ENCODE assay signal across 9 cellular contexts in genomic region chr1:27727126-27727525, GRCh38. TPM values are rescaled to one million over a fixed set of nuclear protein-coding genes. Genes with fewer than 3 reads are reported as not detected.
DNase-seq lines count a peak whose midpoint lies in the region; ATAC-seq and TF ChIP-seq lines count a peak whose summit lies in the region.
"Had no signal": no experiment of that assay in that cellular context is flagged by ENCODE, and none has a peak within 500 bp of the region (broad histone marks: within the 10 kb centered on the region; RNA-seq: fewer than 3 reads in every experiment).

No MANE protein-coding gene starts in this region.

- H3K79me2 ChIP-seq in ACC112 (ENCODE audit: control insufficient read depth, insufficient read depth, low read length, unreplicated experiment) (peaks cover 12% of the 10 kb centered on the region), H9 (ENCODE audit: insufficient read depth, low read length) (no peaks in the 10 kb centered on the region)

- H3K4ac ChIP-seq in H9 (ENCODE audit: low read depth, low read length), result no peak overlapping the region

- H3K79me1 ChIP-seq in H9 (ENCODE audit: insufficient read depth, low read depth, low read length, poor library complexity, severe bottlenecking), result no peaks in the 10 kb centered on the region

- peak overlapping the region; percentile 95 for H3K4me2 ChIP-seq in H9 (ENCODE audit: insufficient read depth, insufficient read length, low read length)

- no peak overlapping the region for H2BK12ac ChIP-seq in H9 (ENCODE audit: insufficient read length, low read depth, low read length)

- no peak overlapping the region for H3T11ph ChIP-seq in H9 (ENCODE audit: low read length)

- no peak for DNase-seq in H9
- DNase-seq in activated CD4-positive, alpha-beta memory T cell treated with anti-CD3 and anti-CD28 coated beads for 36 hours, result no peak
- DNase-seq in iris pigment epithelial cell (ENCODE audit: low read depth), result peak; percentile 59
- DNase-seq in H4 (ENCODE audit: low spot score), result no peak
- no peak for DNase-seq in GM10248 (ENCODE audit: extremely low spot score)

- no peak overlapping the region for H4K91ac ChIP-seq in H9 (ENCODE audit: insufficient read length, low read depth, low read length)

- H2AFZ ChIP-seq in ACC112 (ENCODE audit: low read length, unreplicated experiment) (no peak overlapping the region), H9 (ENCODE audit: low read length) (no peak overlapping the region)

- no peak overlapping the region for H2BK15ac ChIP-seq in H9 (ENCODE audit: low read depth, low read length)

- no peak overlapping the region for H2BK5ac ChIP-seq in H9 (ENCODE audit: insufficient read length, low read length)

- H3K9me3 Mint-ChIP-seq in H9, result no peaks in the 10 kb centered on the region; a peak in 1 of 5 replicates
- no peaks in the 10 kb centered on the region for H3K9me3 Mint-ChIP-seq in activated CD4-positive, alpha-beta memory T cell treated with anti-CD3 and anti-CD28 coated beads for 36 hours

- H3K27ac ChIP-seq in ACC112 (ENCODE audit: low read depth, low read length) (0 out of 2 replicates have a peak overlapping the region, but pooled peaks have one; percentile 62), H9 (ENCODE audit: insufficient read length, low read depth, low read length) (no peak overlapping the region)

- H3K4me3 Mint-ChIP-seq in H9, result peak overlapping the region in 1 of 2 experiments; percentile 87; a peak in 3 of 5 replicates
- peak overlapping the region; percentile 80 for H3K4me3 Mint-ChIP-seq in activated CD4-positive, alpha-beta memory T cell treated with anti-CD3 and anti-CD28 coated beads for 36 hours

- no peak overlapping the region for H3K23ac ChIP-seq in H9 (ENCODE audit: insufficient read length, low read depth, low read length)

- H4K8ac ChIP-seq in H9 (replicated peaks; ENCODE audit: insufficient read length, low read depth, low read length), result no peak overlapping the region

- H3K27me3 ChIP-seq in ACC112 (ENCODE audit: insufficient read depth, low read length), result no peaks in the 10 kb centered on the region
- H3K27me3 ChIP-seq in H9 (ENCODE audit: insufficient read depth, low read length), result no peaks in the 10 kb centered on the region
- H3K27me3 ChIP-seq: neutrophil had no signal

- POLR2A ChIA-PET in activated CD4-positive, alpha-beta memory T cell treated with anti-CD3 and anti-CD28 coated beads for 36 hours (lab: Charles Lee), result no interaction called here
- POLR2A ChIA-PET in GM10248 (lab: Yijun Ruan, JAX), result no interaction called here

- H3K27ac Mint-ChIP-seq in H9, result no peak overlapping the region
- no peak overlapping the region for H3K27ac Mint-ChIP-seq in activated CD4-positive, alpha-beta memory T cell treated with anti-CD3 and anti-CD28 coated beads for 36 hours

- H3K4me1 Mint-ChIP-seq in H9, result peaks cover 9 to 12% of the 10 kb centered on the region in 2 experiments
- H3K4me1 Mint-ChIP-seq in activated CD4-positive, alpha-beta memory T cell treated with anti-CD3 and anti-CD28 coated beads for 36 hours (ENCODE audit: low read depth), result peaks cover 16% of the 10 kb centered on the region

- peaks cover 8% of the 10 kb centered on the region for H3K27me3 Mint-ChIP-seq in H9 (ENCODE audit: low read depth)
- H3K27me3 Mint-ChIP-seq in activated CD4-positive, alpha-beta memory T cell treated with anti-CD3 and anti-CD28 coated beads for 36 hours, result no peaks in the 10 kb centered on the region

- no peaks in the 10 kb centered on the region for H4K20me1 ChIP-seq in H9 (ENCODE audit: control insufficient read depth, insufficient read depth, insufficient read length)

- peaks cover 1 to 18% (median 18%) of the 10 kb centered on the region in 3 experiments; a peak in 6 of 7 replicates for H3K36me3 Mint-ChIP-seq in H9 (ENCODE audit: insufficient read depth in 1 of 3, low read depth in 3 of 3)
- H3K36me3 Mint-ChIP-seq in activated CD4-positive, alpha-beta memory T cell treated with anti-CD3 and anti-CD28 coated beads for 36 hours, result peaks cover 12% of the 10 kb centered on the region

- peaks cover 14% of the 10 kb centered on the region for H3K4me1 ChIP-seq in ACC112 (ENCODE audit: control insufficient read depth, insufficient read depth, low read length, unreplicated experiment)
- H3K4me1 ChIP-seq in H9 (ENCODE audit: insufficient read depth, low read length), result no peaks in the 10 kb centered on the region

- no peak overlapping the region for H3K18ac ChIP-seq in H9 (ENCODE audit: insufficient read length, low read depth, low read length)

- H3K4me3 ChIP-seq in ACC112 (ENCODE audit: low read depth, low read length), result peak overlapping the region; percentile 88

- TF ChIP-seq CTCF in H9 (conservative IDR thresholded peaks at IDR 0.05), result no peak
- no peak for TF ChIP-seq CTCF in GM10248 (IDR thresholded peaks at IDR 0.05; ENCODE audit: control extremely low read depth, extremely low read depth, low read depth, missing control alignments)

- WGBS in H9 (ENCODE audit: extremely low coverage, insufficient read length, low lambda C conversion rate), result no CpG with 5 or more reads among the region's 3 CpGs

- peaks cover 6% of the 10 kb centered on the region for H3K23me2 ChIP-seq in H9 (ENCODE audit: insufficient read length, low read depth, low read length, poor library complexity, severe bottlenecking)

- CTCF ChIA-PET in activated CD4-positive, alpha-beta memory T cell treated with anti-CD3 and anti-CD28 coated beads for 36 hours (lab: Charles Lee), result interaction anchor here (0.9 to 3.9 kb wide), 2 partner anchors 57 to 102 kb away, joined by 3 to 39 read pairs; no protein-coding TSS in a partner anchor
- CTCF ChIA-PET in GM10248 (lab: Yijun Ruan, JAX), result interaction anchor here (1.9 kb wide), 1 partner anchor 11 kb away, joined by 4 read pairs; no protein-coding TSS in a partner anchor

- H3K9me3 ChIP-seq in H9 (ENCODE audit: control insufficient read depth, low read depth, low read length), result no peaks in the 10 kb centered on the region
- H3K9me3 ChIP-seq: neutrophil had no signal

- no peak overlapping the region for H4K5ac ChIP-seq in H9 (ENCODE audit: insufficient read length, low read depth, low read length)

- H3K56ac ChIP-seq in H9 (ENCODE audit: insufficient read length, low read depth, low read length), result no peak overlapping the region

- H3K9ac ChIP-seq in H9 (ENCODE audit: extremely low read depth, insufficient read length, low read length), result no peak overlapping the region

- intact Hi-C loops in activated CD4-positive, alpha-beta memory T cell treated with anti-CD3 and anti-CD28 coated beads for 36 hours (cut with micrococcal nuclease), result loop anchor here (10.0 kb wide), 1 partner anchor 108 kb away; the partner anchor contains the start of gene PPP1R8

- no peak overlapping the region for H2AK5ac ChIP-seq in H9 (ENCODE audit: insufficient read length, low read length)

- ATAC-seq in GM18502 (IDR thresholded peaks at IDR 0.05; ENCODE audit: poor library complexity, unreplicated experiment) (no peak), HG03520 (IDR thresholded peaks at IDR 0.05; ENCODE audit: unreplicated experiment) (no peak)

- H3K36me3 ChIP-seq in ACC112 (ENCODE audit: insufficient read depth, low read length), result peaks cover 3% of the 10 kb centered on the region; the same call in 1 of the 2 replicates
- H3K36me3 ChIP-seq: neutrophil had no signal

- H3K14ac ChIP-seq in H9 (ENCODE audit: insufficient read depth, low read length), result no peak overlapping the region

- H2BK120ac ChIP-seq in H9 (ENCODE audit: low read depth, low read length, poor library complexity, severe bottlenecking), result no peak overlapping the region

- no peak overlapping the region for H2BK20ac ChIP-seq in H9 (ENCODE audit: low read depth, low read length, poor library complexity, severe bottlenecking)

RNA-seq across cellular contexts. Expression of gene FAM76A, which starts 1.4 kb away (rescaled TPM):
- 10.6 and 12.3 TPM in 2 replicates for total RNA-seq in H9 (2021)
- 10 to 100 TPM in 1 of 2 experiments, 1 to 10 TPM in 1; 8.1 to 11.8 TPM for total RNA-seq in activated CD4-positive, alpha-beta memory T cell treated with anti-CD3 and anti-CD28 coated beads for 36 hours
- 10.8 and 12.6 TPM in 2 replicates for total RNA-seq in H4 (2014; rRNA removed; shearing (Covaris generic))

RNA-seq across cellular contexts. Expression of gene STX12, which starts 45.9 kb away (rescaled TPM):
- total RNA-seq in H9 (2021), result 9.9 and 10.6 TPM in 2 replicates
- 10 to 100 TPM; 31.8 to 32.0 TPM for total RNA-seq in activated CD4-positive, alpha-beta memory T cell treated with anti-CD3 and anti-CD28 coated beads for 36 hours
- total RNA-seq in H4 (2014; rRNA removed; shearing (Covaris generic)), result 19.2 and 24.3 TPM in 2 replicates

RNA-seq across cellular contexts. Expression of gene IFI6, which starts 55.1 kb away (rescaled TPM):
- total RNA-seq in H9 (2021), result 4.3 and 6.4 TPM in 2 replicates
- 10 to 100 TPM; 76.4 TPM for total RNA-seq in activated CD4-positive, alpha-beta memory T cell treated with anti-CD3 and anti-CD28 coated beads for 36 hours
- total RNA-seq in H4 (2014; rRNA removed; shearing (Covaris generic)), result 257 and 342 TPM in 2 replicates

Comparison
In these comparisons a context has a peak if more than half of its experiments do, and no peak if none do; other contexts are left out.
1. RNA of gene IFI6, which starts 55.1 kb away (total RNA-seq): 257 to 342 TPM in H4 and 76.4 TPM in activated CD4-positive, alpha-beta memory T cell treated with anti-CD3 and anti-CD28 coated beads for 36 hours; 4.3 to 6.4 TPM in H9; every median in the first group is over 10 times any median in the second.